In genomic region chr1:178536329-178536728, GRCh38 we compare ENCODE assay signal across 18 cellular contexts. TPM values are rescaled to one million over a fixed set of nuclear protein-coding genes. Genes with fewer than 3 reads are reported as not detected.
DNase-seq lines count a peak whose midpoint lies in the region; ATAC-seq, FAIRE-seq and TF ChIP-seq lines count a peak whose summit lies in the region.
"Had no signal": no experiment of that assay in that cellular context is flagged by ENCODE, and none has a peak within 500 bp of the region (broad histone marks: within the 10 kb centered on the region; RNA-seq: fewer than 3 reads in every experiment).

No MANE protein-coding gene starts in this region.

- H3K27ac ChIP-seq in ACC112 (ENCODE audit: low read depth, low read length) (peak overlapping the region; percentile 72), esophagus (ENCODE audit: low read depth in 2 of 2, low read length in 1 of 2) (peak overlapping the region; percentile 82 to 92), osteoblast (ENCODE audit: low read depth, low read length) (peak overlapping the region; percentile 78)

- no peaks in the 10 kb centered on the region; the same call in 1 of the 2 replicates for H3K27me3 Mint-ChIP-seq in HFFc6 (ENCODE audit: insufficient read depth)

- H3K9me3 ChIP-seq in esophagus (ENCODE audit: control insufficient read depth in 2 of 2, insufficient read depth in 1 of 2, low read depth in 1 of 2, low read length in 1 of 2) (no peaks in the 10 kb centered on the region), osteoblast (ENCODE audit: low read depth, low read length) (no peaks in the 10 kb centered on the region)

- H3K4me2 ChIP-seq in osteoblast (ENCODE audit: insufficient read depth, low read length): peak overlapping the region; percentile 65

- no peak overlapping the region for H2AFZ ChIP-seq in ACC112 (ENCODE audit: low read length, unreplicated experiment)
- no peak overlapping the region for H2AFZ ChIP-seq in osteoblast (ENCODE audit: low read length)

- H4K20me1 ChIP-seq in osteoblast (ENCODE audit: insufficient read depth, low read length): no peaks in the 10 kb centered on the region

- no peak for FAIRE-seq in HTR-8/SVneo (lab: Jason Lieb, UNC)
- FAIRE-seq: endometrium had no signal

- H3K36me3 Mint-ChIP-seq in HFFc6 (ENCODE audit: low read depth): no peaks in the 10 kb centered on the region

- H3K4me3 Mint-ChIP-seq in HFFc6: peak overlapping the region; percentile 38

- H3K36me3 ChIP-seq in ACC112 (ENCODE audit: insufficient read depth, low read length): no peaks in the 10 kb centered on the region
- no peaks in the 10 kb centered on the region for H3K36me3 ChIP-seq in esophagus (ENCODE audit: control insufficient read depth in 2 of 2, insufficient read depth in 2 of 2, low read length in 1 of 2)
- H3K36me3 ChIP-seq in osteoblast (ENCODE audit: insufficient read depth, low read length): no peaks in the 10 kb centered on the region

- DNase-seq in HFFc6 (no peak), osteoblast (ENCODE audit: insufficient read length, low spot score, missing footprints) (no peak), HT-29 (ENCODE audit: low spot score) (no peak), HTR-8/SVneo (ENCODE audit: insufficient read length, low spot score) (no peak), DMS53 treated with DMSO at 0.1 percent for 48 hours (lab: John Stamatoyannopoulos, UW; ENCODE audit: unreplicated experiment) (no peak)
- DNase-seq: NCI-H1092 treated with DMSO at 0.1 percent for 48 hours; NCI-H2107; NCI-H526; stimulated activated CD4-positive, alpha-beta T cell treated with anti-CD3 and anti-CD28 coated beads, Interleukin-1b, Interleukin-23, amount 100 ng/mL, for 48 hours had no signal

- ATAC-seq in HG03139 (IDR thresholded peaks at IDR 0.05; ENCODE audit: unreplicated experiment): no peak
- ATAC-seq: activated CD4-positive, CD25-positive, alpha-beta regulatory T cell treated with anti-CD3 and anti-CD28 coated beads, Interleukin-2, amount 50 U/mL, for 24 hours had no signal

- no peaks in the 10 kb centered on the region for H3K79me2 ChIP-seq in ACC112 (ENCODE audit: control insufficient read depth, insufficient read depth, low read length, unreplicated experiment)
- no peaks in the 10 kb centered on the region for H3K79me2 ChIP-seq in osteoblast (ENCODE audit: insufficient read depth, low read length)

- no peaks in the 10 kb centered on the region for H3K27me3 ChIP-seq in ACC112 (ENCODE audit: insufficient read depth, low read length)
- no peaks in the 10 kb centered on the region for H3K27me3 ChIP-seq in esophagus (ENCODE audit: control insufficient read depth in 1 of 2, insufficient read depth in 2 of 2, low read length in 2 of 2)
- no peaks in the 10 kb centered on the region for H3K27me3 ChIP-seq in osteoblast (ENCODE audit: insufficient read depth, low read length)

- TF ChIP-seq CTCF in HFFc6 (IDR thresholded peaks at IDR 0.05) (no peak), osteoblast (IDR thresholded peaks at IDR 0.05; ENCODE audit: extremely low read depth, low read depth, low read length) (no peak)

- no peaks in the 10 kb centered on the region for H3K9me3 Mint-ChIP-seq in HFFc6

- H3K4me1 ChIP-seq in ACC112 (ENCODE audit: control insufficient read depth, insufficient read depth, low read length, unreplicated experiment) (peaks cover 53% of the 10 kb centered on the region), esophagus (ENCODE audit: control insufficient read depth in 2 of 2, insufficient read depth in 2 of 2, low read length in 1 of 2) (peaks cover 3 to 24% of the 10 kb centered on the region in 2 donors), osteoblast (ENCODE audit: insufficient read depth, low read length) (peaks cover 45% of the 10 kb centered on the region)

- H3K4me1 Mint-ChIP-seq in HFFc6 (ENCODE audit: low read depth): peaks cover 66% of the 10 kb centered on the region

- no peak overlapping the region for H3K4me3 ChIP-seq in ACC112 (ENCODE audit: low read depth, low read length)
- no peak overlapping the region for H3K4me3 ChIP-seq in esophagus (ENCODE audit: low read depth in 1 of 2, low read length in 2 of 2)
- H3K4me3 ChIP-seq in osteoblast (ENCODE audit: insufficient read depth, low read length): no peak overlapping the region

- H3K27ac Mint-ChIP-seq in HFFc6: peak overlapping the region; percentile 96

- WGBS in esophagus, 2 donors: 94 to 96% methylated on average over 5 of the region's 5 CpGs

RNA-seq across cellular contexts. Expression of gene TEX35, which starts 23.4 kb away (rescaled TPM):
- under 1 TPM in 1 of 6 experiments, not detected in 5; 0.10 TPM for total RNA-seq in HFFc6 (2021; fragmentation: NEBNext Ultra II Directional; extraction: Animal tissue kit (Norgen Biotek cat#: 25700))
- polyA plus RNA-seq in esophagus: under 1 TPM; 0.11 to 0.39 TPM
- total RNA-seq in osteoblast: not detected in 2 replicates
- total RNA-seq in HT-29 (2014; rRNA removed; shearing (Covaris generic)): not detected in 2 replicates
- total RNA-seq: activated CD8-positive, alpha-beta memory T cell treated with anti-CD3 and anti-CD28 coated beads for 36 hours; cerebellum; OCI-LY7 had no signal
- polyA plus RNA-seq: urinary bladder had no signal

RNA-seq across cellular contexts. Expression of gene CLEC20A, which starts 39.6 kb away (rescaled TPM):
- not detected for total RNA-seq in HFFc6 (2021; fragmentation: NEBNext Ultra II Directional; extraction: Animal tissue kit (Norgen Biotek cat#: 25700))
- polyA plus RNA-seq in esophagus: not detected
- total RNA-seq in osteoblast: under 0.01 TPM in 1 of 2 replicates, not detected in the other
- not detected in 2 replicates for total RNA-seq in HT-29 (2014; rRNA removed; shearing (Covaris generic))
- total RNA-seq: activated CD8-positive, alpha-beta memory T cell treated with anti-CD3 and anti-CD28 coated beads for 36 hours; cerebellum; OCI-LY7 had no signal
